In genomic region chr3:195271859-195272243, GRCh38 we compare ENCODE assay signal across 9 cellular contexts. TPM values are rescaled to one million over a fixed set of nuclear protein-coding genes. Genes with fewer than 3 reads are reported as not detected.
A peak's percentile ranks its signal among the peaks of the same experiment; 100 is the strongest.
DNase-seq lines count a peak whose midpoint lies in the region; ATAC-seq, FAIRE-seq and TF ChIP-seq lines count a peak whose summit lies in the region.
"Had no signal": no experiment of that assay in that cellular context is flagged by ENCODE, and none has a peak within 500 bp of the region (broad histone marks: within the 10 kb centered on the region; RNA-seq: fewer than 3 reads in every experiment).

No MANE protein-coding gene starts in this region.

- H3K4me3 Mint-ChIP-seq in activated CD4-positive, alpha-beta T cell treated with anti-CD3 and anti-CD28 coated beads, Interleukin-2, amount 10 ng/mL, durations not matched to agents 24 days and 14 days: peak overlapping the region; percentile 88

- H3K4me2 ChIP-seq in keratinocyte (ENCODE audit: control insufficient read depth, extremely low read depth, insufficient read depth, low read depth, low read length): peak overlapping the region; percentile 92

- peak overlapping the region; percentile 65 to 89 (median 77) for H3K4me3 ChIP-seq in keratinocyte (ENCODE audit: control insufficient read depth in 2 of 3, extremely low read depth in 1 of 3, insufficient read depth in 2 of 3, low read depth in 1 of 3, low read length in 3 of 3)

- peaks cover 17% of the 10 kb centered on the region for H3K4me1 Mint-ChIP-seq in activated CD4-positive, alpha-beta T cell treated with anti-CD3 and anti-CD28 coated beads, Interleukin-2, amount 10 ng/mL, durations not matched to agents 24 days and 14 days

- H3K9me1 ChIP-seq in keratinocyte (ENCODE audit: control insufficient read depth, extremely low read depth, insufficient read depth, low read length): no peaks in the 10 kb centered on the region

- H3K27ac Mint-ChIP-seq in activated CD4-positive, alpha-beta T cell treated with anti-CD3 and anti-CD28 coated beads, Interleukin-2, amount 10 ng/mL, durations not matched to agents 24 days and 14 days: peak overlapping the region; percentile 90
- H3K27ac Mint-ChIP-seq in activated naive CD4-positive, alpha-beta T cell treated with anti-CD3 and anti-CD28 coated beads, Interleukin-2, amount 50 U/mL, for 72 hours: peak overlapping the region; percentile 62 to 91

- H3K27me3 ChIP-seq in keratinocyte (ENCODE audit: control insufficient read depth, extremely low read depth, insufficient read depth, low read length): no peaks in the 10 kb centered on the region

- ATAC-seq in activated naive CD4-positive, alpha-beta T cell treated with anti-CD3 and anti-CD28 coated beads, Interleukin-2, amount 50 U/mL, for 72 hours: peak in 1 of 2 donors; percentile 2
- ATAC-seq in GM21381 (IDR thresholded peaks at IDR 0.05; ENCODE audit: unreplicated experiment): no peak

- H3K9ac ChIP-seq in keratinocyte (ENCODE audit: control insufficient read depth, extremely low read depth, insufficient read depth, low read length): peak overlapping the region; percentile 72

- H4K20me1 ChIP-seq in keratinocyte (ENCODE audit: control insufficient read depth, extremely low read depth, insufficient read depth, low read length): no peaks in the 10 kb centered on the region

- H3K36me3 Mint-ChIP-seq in activated CD4-positive, alpha-beta T cell treated with anti-CD3 and anti-CD28 coated beads, Interleukin-2, amount 10 ng/mL, durations not matched to agents 24 days and 14 days (ENCODE audit: low read depth): peaks cover 4% of the 10 kb centered on the region
- no peaks in the 10 kb centered on the region for H3K36me3 Mint-ChIP-seq in activated naive CD4-positive, alpha-beta T cell treated with anti-CD3 and anti-CD28 coated beads, Interleukin-2, amount 50 U/mL, for 72 hours

- dilution Hi-C loops in keratinocyte (cut with MboI; ENCODE audit: extremely low pct_ligation_motif_present, low sequenced_read_pairs): no loop called here

- no peaks in the 10 kb centered on the region for H3K9me3 ChIP-seq in keratinocyte (ENCODE audit: control insufficient read depth, low read depth, low read length)

- H3K27me3 Mint-ChIP-seq in activated CD4-positive, alpha-beta T cell treated with anti-CD3 and anti-CD28 coated beads, Interleukin-2, amount 10 ng/mL, durations not matched to agents 24 days and 14 days: no peaks in the 10 kb centered on the region

- intact Hi-C loops in activated CD4-positive, alpha-beta T cell treated with anti-CD3 and anti-CD28 coated beads, Interleukin-2, amount 10 ng/mL, durations not matched to agents 24 days and 14 days (cut with micrococcal nuclease): loop anchor here (1.0 to 5.0 kb wide), 5 partner anchors 171 to 579 kb away; partner anchors contain the start of genes ACAP2 and PPP1R2

- DNase-seq in activated CD4-positive, alpha-beta T cell treated with anti-CD3 and anti-CD28 coated beads, Interleukin-2, amount 10 ng/mL, durations not matched to agents 24 days and 14 days: no peak
- no peak for DNase-seq in activated CD4-positive, alpha-beta T cell treated with anti-CD3 and anti-CD28 coated beads, Interleukin-2, amount 50 U/mL, for 4 hours
- no peak for DNase-seq in activated naive CD4-positive, alpha-beta T cell treated with anti-CD3 and anti-CD28 coated beads, Interleukin-2, amount 50 U/mL, for 72 hours (ENCODE audit: low spot score in 2 of 2)
- DNase-seq in keratinocyte (ENCODE audit: low read depth, low spot score) (no peak), epidermal melanocyte (ENCODE audit: insufficient read length, low spot score) (no peak)
- no peak for DNase-seq in activated effector memory CD4-positive, alpha-beta T cell treated with Interleukin-2 at 50 U/mL for 16 hours

- peaks cover 16% of the 10 kb centered on the region for H3K79me2 ChIP-seq in keratinocyte (ENCODE audit: control insufficient read depth, insufficient read depth, low read length)

- no peak for FAIRE-seq in keratinocyte (lab: Jason Lieb, UNC)
- FAIRE-seq: colon had no signal

- no peaks in the 10 kb centered on the region for H3K9me3 Mint-ChIP-seq in activated CD4-positive, alpha-beta T cell treated with anti-CD3 and anti-CD28 coated beads, Interleukin-2, amount 10 ng/mL, durations not matched to agents 24 days and 14 days
- H3K9me3 Mint-ChIP-seq in activated naive CD4-positive, alpha-beta T cell treated with anti-CD3 and anti-CD28 coated beads, Interleukin-2, amount 50 U/mL, for 72 hours: no peaks in the 10 kb centered on the region

- peak overlapping the region; percentile 53 for H3K27ac ChIP-seq in keratinocyte (ENCODE audit: control insufficient read depth, insufficient read depth, low read length)
- peak overlapping the region; percentile 91 for H3K27ac ChIP-seq in temporal lobe (ENCODE audit: low read depth, low read length)

- H2AFZ ChIP-seq in keratinocyte (ENCODE audit: control insufficient read depth, low read length): peak overlapping the region; percentile 77

- H3K4me1 ChIP-seq in keratinocyte (ENCODE audit: control insufficient read depth, extremely low read depth, insufficient read depth, low read length): peaks cover 17% of the 10 kb centered on the region

- TF ChIP-seq CTCF in keratinocyte (optimal IDR thresholded peaks at IDR 0.05 in 1 of 3, IDR thresholded peaks at IDR 0.05 in 1 of 3, conservative IDR thresholded peaks at IDR 0.05 in 1 of 3; ENCODE audit: extremely low read depth in 1 of 3, insufficient read depth in 2 of 3, low read length in 3 of 3): peak in 1 of 3 experiments; percentile 5

- peaks cover 0 to 2% of the 10 kb centered on the region in 2 experiments for H3K36me3 ChIP-seq in keratinocyte (ENCODE audit: control insufficient read depth in 2 of 2, extremely low read depth in 1 of 2, insufficient read depth in 2 of 2, low read length in 2 of 2)

RNA-seq across cellular contexts. Expression of gene XXYLT1, which starts 0.9 kb away (rescaled TPM):
- total RNA-seq in activated CD4-positive, alpha-beta T cell treated with anti-CD3 and anti-CD28 coated beads, Interleukin-2, amount 10 ng/mL, durations not matched to agents 24 days and 14 days: 14.5 and 17.4 TPM in 2 replicates
- total RNA-seq in activated naive CD4-positive, alpha-beta T cell treated with anti-CD3 and anti-CD28 coated beads, Interleukin-2, amount 50 U/mL, for 72 hours: 1 to 10 TPM; 3.4 to 6.1 TPM
- 11.1 to 16.4 TPM (median 12.6 TPM) in 3 replicates for polyA plus RNA-seq in keratinocyte
- polyA plus RNA-seq in keratinocyte (2011; ENCODE audit: low read depth): 6.7 TPM
- 8.6 and 10.1 TPM in 2 replicates for polyA plus RNA-seq in keratinocyte (2011; cell fraction: cytosol; rRNA removed)
- polyA plus RNA-seq in keratinocyte (2011; cell fraction: nucleus; rRNA removed): 19.3 and 21.0 TPM in 2 replicates
- 6.8 and 11.2 TPM in 2 replicates for polyA plus RNA-seq in keratinocyte (2012; ENCODE audit: low replicate concordance)
- 8.8 to 30.0 TPM (median 9.0 TPM) in 3 replicates for polyA minus RNA-seq in keratinocyte
- polyA minus RNA-seq in keratinocyte (2011; cell fraction: cytosol; rRNA and poly(A)+ RNA removed): 16.7 TPM
- 20.3 and 24.7 TPM in 2 replicates for polyA minus RNA-seq in keratinocyte (2011; cell fraction: nucleus; rRNA and poly(A)+ RNA removed)
- 19.7 TPM for total RNA-seq in temporal lobe
